ENCODE assay signal across 1 cellular context in the genomic region with DNA sequence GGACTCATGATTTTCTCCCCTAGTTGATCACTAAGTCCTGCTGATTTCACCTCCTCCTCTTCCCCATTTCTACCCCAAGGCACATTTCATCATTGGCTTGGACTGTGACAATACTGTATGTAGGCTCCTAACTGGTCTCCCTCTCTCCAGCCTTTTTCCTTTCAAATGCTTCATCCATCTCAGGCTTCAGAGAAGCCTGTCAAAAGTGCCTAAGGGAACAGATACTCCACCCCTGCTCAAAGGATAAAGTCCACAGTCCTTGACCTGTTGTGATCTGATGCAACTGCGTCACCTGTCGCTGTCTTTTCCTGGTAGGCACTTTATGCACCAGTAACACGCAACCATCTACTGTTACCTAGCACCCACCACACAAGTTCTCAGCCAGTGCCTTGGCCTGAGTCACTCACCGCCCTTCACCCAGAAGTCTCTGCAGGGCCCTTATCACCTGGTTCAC.
TF ChIP-seq lines count a peak whose summit lies in the region.

No MANE protein-coding gene starts in this region.

TF ChIP-seq in HepG2, 621 proteins besides CTCF, POLR2A, EP300 and RAD21 (continued from another document and continues in another):
- TF ChIP-seq, protein P1, sequence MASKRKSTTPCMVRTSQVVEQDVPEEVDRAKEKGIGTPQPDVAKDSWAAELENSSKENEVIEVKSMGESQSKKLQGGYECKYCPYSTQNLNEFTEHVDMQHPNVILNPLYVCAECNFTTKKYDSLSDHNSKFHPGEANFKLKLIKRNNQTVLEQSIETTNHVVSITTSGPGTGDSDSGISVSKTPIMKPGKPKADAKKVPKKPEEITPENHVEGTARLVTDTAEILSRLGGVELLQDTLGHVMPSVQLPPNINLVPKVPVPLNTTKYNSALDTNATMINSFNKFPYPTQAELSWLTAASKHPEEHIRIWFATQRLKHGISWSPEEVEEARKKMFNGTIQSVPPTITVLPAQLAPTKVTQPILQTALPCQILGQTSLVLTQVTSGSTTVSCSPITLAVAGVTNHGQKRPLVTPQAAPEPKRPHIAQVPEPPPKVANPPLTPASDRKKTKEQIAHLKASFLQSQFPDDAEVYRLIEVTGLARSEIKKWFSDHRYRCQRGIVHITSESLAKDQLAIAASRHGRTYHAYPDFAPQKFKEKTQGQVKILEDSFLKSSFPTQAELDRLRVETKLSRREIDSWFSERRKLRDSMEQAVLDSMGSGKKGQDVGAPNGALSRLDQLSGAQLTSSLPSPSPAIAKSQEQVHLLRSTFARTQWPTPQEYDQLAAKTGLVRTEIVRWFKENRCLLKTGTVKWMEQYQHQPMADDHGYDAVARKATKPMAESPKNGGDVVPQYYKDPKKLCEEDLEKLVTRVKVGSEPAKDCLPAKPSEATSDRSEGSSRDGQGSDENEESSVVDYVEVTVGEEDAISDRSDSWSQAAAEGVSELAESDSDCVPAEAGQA (IDR thresholded peaks at IDR 0.05; ENCODE audit: low read depth) = no peak
- TF ChIP-seq, protein P1 (CRISPR knock-in tag; IDR thresholded peaks at IDR 0.05; ENCODE audit: borderline replicate concordance) = no peak
- TF ChIP-seq ZSCAN25 (CRISPR knock-in tag; IDR thresholded peaks at IDR 0.05) (peak; percentile 93), ZNF570 (CRISPR knock-in tag; IDR thresholded peaks at IDR 0.05; ENCODE audit: borderline replicate concordance) (no peak), SMAD9 (CRISPR knock-in tag; IDR thresholded peaks at IDR 0.05) (no peak), ZNF446 (CRISPR knock-in tag; IDR thresholded peaks at IDR 0.05) (no peak), SPEN (CRISPR knock-in tag; IDR thresholded peaks at IDR 0.05; ENCODE audit: low read depth) (peak; percentile 44; the same call in 1 of the 2 replicates), PHF8 (CRISPR knock-in tag; IDR thresholded peaks at IDR 0.05) (no peak), ATM (IDR thresholded peaks at IDR 0.05; ENCODE audit: borderline replicate concordance) (no peak), ZSCAN29 (CRISPR knock-in tag; conservative IDR thresholded peaks at IDR 0.05) (no peak), NFE2 (CRISPR knock-in tag; IDR thresholded peaks at IDR 0.05) (no peak), ZNF670 (CRISPR knock-in tag; IDR thresholded peaks at IDR 0.05; ENCODE audit: borderline replicate concordance) (no peak), FOXC1 (CRISPR knock-in tag; IDR thresholded peaks at IDR 0.05; ENCODE audit: borderline replicate concordance) (no peak), SATB2 (CRISPR knock-in tag; IDR thresholded peaks at IDR 0.05) (no peak), TBP (CRISPR knock-in tag; IDR thresholded peaks at IDR 0.05) (no peak), PHF21A (CRISPR knock-in tag; IDR thresholded peaks at IDR 0.05) (0 out of 2 replicates have a peak, but pooled peaks have one; percentile 22), RBFOX2 (IDR thresholded peaks at IDR 0.05; ENCODE audit: low read depth, low read length) (no peak), ZNF256 (CRISPR knock-in tag; conservative IDR thresholded peaks at IDR 0.05) (no peak), CREM (IDR thresholded peaks at IDR 0.05) (peak; percentile 15; the same call in 1 of the 2 replicates), CREM (CRISPR knock-in tag; IDR thresholded peaks at IDR 0.05) (no peak), ZBTB21 (CRISPR knock-in tag; IDR thresholded peaks at IDR 0.05) (no peak), TBX3 (IDR thresholded peaks at IDR 0.05; ENCODE audit: borderline replicate concordance) (peak; percentile 54; the same call in 1 of the 2 replicates), LCORL (IDR thresholded peaks at IDR 0.05) (no peak), LCORL (CRISPR knock-in tag; IDR thresholded peaks at IDR 0.05) (peak; percentile 62; the same call in 1 of the 2 replicates), ZNF776 (CRISPR knock-in tag; IDR thresholded peaks at IDR 0.05) (no peak), CBFB (CRISPR knock-in tag; IDR thresholded peaks at IDR 0.05) (0 out of 2 replicates have a peak, but pooled peaks have one; percentile 27), ARNTL (CRISPR knock-in tag; IDR thresholded peaks at IDR 0.05) (no peak), MXI1 (IDR thresholded peaks at IDR 0.05; ENCODE audit: borderline replicate concordance, low read depth, low read length) (peak; percentile 45; the same call in 1 of the 3 replicates), ZKSCAN1 (IDR thresholded peaks at IDR 0.05; ENCODE audit: low read length) (no peak), ZNF616 (CRISPR knock-in tag; IDR thresholded peaks at IDR 0.05; ENCODE audit: low read depth) (no peak), MAFF (IDR thresholded peaks at IDR 0.05; ENCODE audit: low read depth, low read length) (0 out of 2 replicates have a peak, but pooled peaks have one; percentile 33), RXRA (CRISPR knock-in tag; IDR thresholded peaks at IDR 0.05) (peak; percentile 79; the same call in 1 of the 2 replicates), RARG (CRISPR knock-in tag; IDR thresholded peaks at IDR 0.05; ENCODE audit: low read depth) (no peak), ZNF615 (CRISPR knock-in tag; IDR thresholded peaks at IDR 0.05; ENCODE audit: borderline replicate concordance) (no peak), EZH2 (conservative IDR thresholded peaks at IDR 0.05; ENCODE audit: low read depth, low read length) (no peak), THAP11 (CRISPR knock-in tag; IDR thresholded peaks at IDR 0.05) (peak; percentile 74), ZC3H13 (CRISPR knock-in tag; IDR thresholded peaks at IDR 0.05) (no peak), FOXJ3 (CRISPR knock-in tag; IDR thresholded peaks at IDR 0.05; ENCODE audit: borderline replicate concordance) (no peak), PCBP2 (optimal IDR thresholded peaks at IDR 0.05; ENCODE audit: low read depth, low read length, poor library complexity, severe bottlenecking) (no peak), ZEB1 (IDR thresholded peaks at IDR 0.05; ENCODE audit: insufficient replicate concordance, low read depth) (no peak), HDAC1 (CRISPR knock-in tag; IDR thresholded peaks at IDR 0.05) (no peak)
- TF ChIP-seq, protein P2, sequence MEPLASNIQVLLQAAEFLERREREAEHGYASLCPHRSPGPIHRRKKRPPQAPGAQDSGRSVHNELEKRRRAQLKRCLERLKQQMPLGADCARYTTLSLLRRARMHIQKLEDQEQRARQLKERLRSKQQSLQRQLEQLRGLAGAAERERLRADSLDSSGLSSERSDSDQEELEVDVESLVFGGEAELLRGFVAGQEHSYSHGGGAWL (CRISPR knock-in tag; IDR thresholded peaks at IDR 0.05) = no peak
- TF ChIP-seq, protein P3, sequence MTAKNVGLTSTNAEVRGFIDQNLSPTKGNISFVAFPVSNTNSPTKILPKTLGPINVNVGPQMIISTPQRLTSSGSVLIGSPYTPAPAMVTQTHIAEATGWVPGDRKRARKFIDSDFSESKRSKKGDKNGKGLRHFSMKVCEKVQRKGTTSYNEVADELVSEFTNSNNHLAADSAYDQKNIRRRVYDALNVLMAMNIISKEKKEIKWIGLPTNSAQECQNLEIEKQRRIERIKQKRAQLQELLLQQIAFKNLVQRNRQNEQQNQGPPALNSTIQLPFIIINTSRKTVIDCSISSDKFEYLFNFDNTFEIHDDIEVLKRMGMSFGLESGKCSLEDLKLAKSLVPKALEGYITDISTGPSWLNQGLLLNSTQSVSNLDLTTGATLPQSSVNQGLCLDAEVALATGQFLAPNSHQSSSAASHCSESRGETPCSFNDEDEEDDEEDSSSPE (CRISPR knock-in tag; IDR thresholded peaks at IDR 0.05) = no peak
- TF ChIP-seq, protein P4, sequence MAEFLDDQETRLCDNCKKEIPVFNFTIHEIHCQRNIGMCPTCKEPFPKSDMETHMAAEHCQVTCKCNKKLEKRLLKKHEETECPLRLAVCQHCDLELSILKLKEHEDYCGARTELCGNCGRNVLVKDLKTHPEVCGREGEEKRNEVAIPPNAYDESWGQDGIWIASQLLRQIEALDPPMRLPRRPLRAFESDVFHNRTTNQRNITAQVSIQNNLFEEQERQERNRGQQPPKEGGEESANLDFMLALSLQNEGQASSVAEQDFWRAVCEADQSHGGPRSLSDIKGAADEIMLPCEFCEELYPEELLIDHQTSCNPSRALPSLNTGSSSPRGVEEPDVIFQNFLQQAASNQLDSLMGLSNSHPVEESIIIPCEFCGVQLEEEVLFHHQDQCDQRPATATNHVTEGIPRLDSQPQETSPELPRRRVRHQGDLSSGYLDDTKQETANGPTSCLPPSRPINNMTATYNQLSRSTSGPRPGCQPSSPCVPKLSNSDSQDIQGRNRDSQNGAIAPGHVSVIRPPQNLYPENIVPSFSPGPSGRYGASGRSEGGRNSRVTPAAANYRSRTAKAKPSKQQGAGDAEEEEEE (CRISPR knock-in tag; IDR thresholded peaks at IDR 0.05; ENCODE audit: borderline replicate concordance) = no peak
- TF ChIP-seq, protein P5, sequence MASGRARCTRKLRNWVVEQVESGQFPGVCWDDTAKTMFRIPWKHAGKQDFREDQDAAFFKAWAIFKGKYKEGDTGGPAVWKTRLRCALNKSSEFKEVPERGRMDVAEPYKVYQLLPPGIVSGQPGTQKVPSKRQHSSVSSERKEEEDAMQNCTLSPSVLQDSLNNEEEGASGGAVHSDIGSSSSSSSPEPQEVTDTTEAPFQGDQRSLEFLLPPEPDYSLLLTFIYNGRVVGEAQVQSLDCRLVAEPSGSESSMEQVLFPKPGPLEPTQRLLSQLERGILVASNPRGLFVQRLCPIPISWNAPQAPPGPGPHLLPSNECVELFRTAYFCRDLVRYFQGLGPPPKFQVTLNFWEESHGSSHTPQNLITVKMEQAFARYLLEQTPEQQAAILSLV (CRISPR knock-in tag; IDR thresholded peaks at IDR 0.05; ENCODE audit: borderline replicate concordance) = no peak
- TF ChIP-seq, protein P6, sequence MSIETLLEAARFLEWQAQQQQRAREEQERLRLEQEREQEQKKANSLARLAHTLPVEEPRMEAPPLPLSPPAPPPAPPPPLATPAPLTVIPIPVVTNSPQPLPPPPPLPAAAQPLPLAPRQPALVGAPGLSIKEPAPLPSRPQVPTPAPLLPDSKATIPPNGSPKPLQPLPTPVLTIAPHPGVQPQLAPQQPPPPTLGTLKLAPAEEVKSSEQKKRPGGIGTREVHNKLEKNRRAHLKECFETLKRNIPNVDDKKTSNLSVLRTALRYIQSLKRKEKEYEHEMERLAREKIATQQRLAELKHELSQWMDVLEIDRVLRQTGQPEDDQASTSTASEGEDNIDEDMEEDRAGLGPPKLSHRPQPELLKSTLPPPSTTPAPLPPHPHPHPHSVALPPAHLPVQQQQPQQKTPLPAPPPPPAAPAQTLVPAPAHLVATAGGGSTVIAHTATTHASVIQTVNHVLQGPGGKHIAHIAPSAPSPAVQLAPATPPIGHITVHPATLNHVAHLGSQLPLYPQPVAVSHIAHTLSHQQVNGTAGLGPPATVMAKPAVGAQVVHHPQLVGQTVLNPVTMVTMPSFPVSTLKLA (IDR thresholded peaks at IDR 0.05) = no peak
- TF ChIP-seq, protein P7, sequence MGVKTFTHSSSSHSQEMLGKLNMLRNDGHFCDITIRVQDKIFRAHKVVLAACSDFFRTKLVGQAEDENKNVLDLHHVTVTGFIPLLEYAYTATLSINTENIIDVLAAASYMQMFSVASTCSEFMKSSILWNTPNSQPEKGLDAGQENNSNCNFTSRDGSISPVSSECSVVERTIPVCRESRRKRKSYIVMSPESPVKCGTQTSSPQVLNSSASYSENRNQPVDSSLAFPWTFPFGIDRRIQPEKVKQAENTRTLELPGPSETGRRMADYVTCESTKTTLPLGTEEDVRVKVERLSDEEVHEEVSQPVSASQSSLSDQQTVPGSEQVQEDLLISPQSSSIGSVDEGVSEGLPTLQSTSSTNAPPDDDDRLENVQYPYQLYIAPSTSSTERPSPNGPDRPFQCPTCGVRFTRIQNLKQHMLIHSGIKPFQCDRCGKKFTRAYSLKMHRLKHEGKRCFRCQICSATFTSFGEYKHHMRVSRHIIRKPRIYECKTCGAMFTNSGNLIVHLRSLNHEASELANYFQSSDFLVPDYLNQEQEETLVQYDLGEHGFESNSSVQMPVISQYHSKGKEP (CRISPR knock-in tag; IDR thresholded peaks at IDR 0.05) = no peak
- TF ChIP-seq, protein P8, sequence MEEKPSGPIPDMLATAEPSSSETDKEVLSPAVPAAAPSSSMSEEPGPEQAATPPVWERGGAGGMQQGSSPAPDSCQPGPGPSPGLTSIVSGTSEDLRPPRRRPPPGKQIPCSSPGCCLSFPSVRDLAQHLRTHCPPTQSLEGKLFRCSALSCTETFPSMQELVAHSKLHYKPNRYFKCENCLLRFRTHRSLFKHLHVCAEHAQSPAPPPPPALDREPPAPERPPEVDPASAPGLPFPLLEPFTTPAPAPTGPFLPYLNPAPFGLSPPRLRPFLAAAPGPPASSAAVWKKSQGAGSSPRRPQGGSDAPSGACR (CRISPR knock-in tag; IDR thresholded peaks at IDR 0.05) = no peak
- TF ChIP-seq, protein P9, sequence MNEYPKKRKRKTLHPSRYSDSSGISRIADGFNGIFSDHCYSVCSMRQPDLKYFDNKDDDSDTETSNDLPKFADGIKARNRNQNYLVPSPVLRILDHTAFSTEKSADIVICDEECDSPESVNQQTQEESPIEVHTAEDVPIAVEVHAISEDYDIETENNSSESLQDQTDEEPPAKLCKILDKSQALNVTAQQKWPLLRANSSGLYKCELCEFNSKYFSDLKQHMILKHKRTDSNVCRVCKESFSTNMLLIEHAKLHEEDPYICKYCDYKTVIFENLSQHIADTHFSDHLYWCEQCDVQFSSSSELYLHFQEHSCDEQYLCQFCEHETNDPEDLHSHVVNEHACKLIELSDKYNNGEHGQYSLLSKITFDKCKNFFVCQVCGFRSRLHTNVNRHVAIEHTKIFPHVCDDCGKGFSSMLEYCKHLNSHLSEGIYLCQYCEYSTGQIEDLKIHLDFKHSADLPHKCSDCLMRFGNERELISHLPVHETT (CRISPR knock-in tag; conservative IDR thresholded peaks at IDR 0.05) = no peak
- TF ChIP-seq, protein P10, sequence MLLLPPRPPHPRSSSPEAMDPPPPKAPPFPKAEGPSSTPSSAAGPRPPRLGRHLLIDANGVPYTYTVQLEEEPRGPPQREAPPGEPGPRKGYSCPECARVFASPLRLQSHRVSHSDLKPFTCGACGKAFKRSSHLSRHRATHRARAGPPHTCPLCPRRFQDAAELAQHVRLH (CRISPR knock-in tag; IDR thresholded peaks at IDR 0.05; ENCODE audit: borderline replicate concordance, low read depth) = no peak
- TF ChIP-seq, protein P11, sequence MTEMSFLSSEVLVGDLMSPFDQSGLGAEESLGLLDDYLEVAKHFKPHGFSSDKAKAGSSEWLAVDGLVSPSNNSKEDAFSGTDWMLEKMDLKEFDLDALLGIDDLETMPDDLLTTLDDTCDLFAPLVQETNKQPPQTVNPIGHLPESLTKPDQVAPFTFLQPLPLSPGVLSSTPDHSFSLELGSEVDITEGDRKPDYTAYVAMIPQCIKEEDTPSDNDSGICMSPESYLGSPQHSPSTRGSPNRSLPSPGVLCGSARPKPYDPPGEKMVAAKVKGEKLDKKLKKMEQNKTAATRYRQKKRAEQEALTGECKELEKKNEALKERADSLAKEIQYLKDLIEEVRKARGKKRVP (CRISPR knock-in tag; IDR thresholded peaks at IDR 0.05) = peak in 1 of 2 experiments; percentile 96; a peak in 2 of 4 replicates
